ENCODE assay signal across 15 cellular contexts in genomic region chr10:31618541-31619291, GRCh38.
A peak's percentile ranks its signal among the peaks of the same experiment; 100 is the strongest.
DNase-seq lines count a peak whose midpoint lies in the region; ATAC-seq and TF ChIP-seq lines count a peak whose summit lies in the region.
"Had no signal": no experiment of that assay in that cellular context is flagged by ENCODE, and none has a peak within 500 bp of the region (broad histone marks: within the 10 kb centered on the region; RNA-seq: fewer than 3 reads in every experiment).

No MANE protein-coding gene starts in this region.

- H3K27ac ChIP-seq in GM23338 (ENCODE audit: low read depth) (no peak overlapping the region), coronary artery (peak overlapping the region in 1 of 2 donors; percentile 43), left lung (no peak overlapping the region), subcutaneous abdominal adipose tissue (ENCODE audit: low read depth, low read length) (peak overlapping the region; percentile 21), WERI-Rb-1 (no peak overlapping the region)
- H3K27ac ChIP-seq: dorsolateral prefrontal cortex, hepatocyte had no signal

- no peaks in the 10 kb centered on the region for H3K4me1 ChIP-seq in GM23338 (ENCODE audit: insufficient read depth)
- H3K4me1 ChIP-seq in left lung = peaks cover 11 to 19% of the 10 kb centered on the region in 2 donors
- H3K4me1 ChIP-seq in subcutaneous abdominal adipose tissue (ENCODE audit: control insufficient read depth in 5 of 5, insufficient read depth in 5 of 5, low read length in 5 of 5) = peaks cover 8 to 51% (median 39%) of the 10 kb centered on the region in 5 donors

- H3K9ac ChIP-seq in subcutaneous abdominal adipose tissue (ENCODE audit: low read length in 5 of 5) = no peak overlapping the region

- peaks cover 8% of the 10 kb centered on the region for H3K9me3 Mint-ChIP-seq in GM23338

- no peaks in the 10 kb centered on the region for H3F3A ChIP-seq in GM23338 (replicated peaks; ENCODE audit: low read depth)

- peaks cover 13% of the 10 kb centered on the region for H3K4me1 Mint-ChIP-seq in GM23338

- H3K4me2 ChIP-seq in GM23338 = no peak overlapping the region
- H3K4me2 ChIP-seq: hepatocyte had no signal

- H4K20me1 ChIP-seq in GM23338 (replicated peaks; ENCODE audit: insufficient read depth) = no peaks in the 10 kb centered on the region

- no peaks in the 10 kb centered on the region for H3K79me2 ChIP-seq in GM23338 (replicated peaks; ENCODE audit: insufficient read depth)
- H3K79me2 ChIP-seq: hepatocyte had no signal

- 0 out of 2 replicates have a peak overlapping the region, but pooled peaks have one; percentile 14 for H2AFZ ChIP-seq in GM23338
- H2AFZ ChIP-seq: hepatocyte had no signal

- peaks cover 7% of the 10 kb centered on the region for H3K36me3 Mint-ChIP-seq in GM23338 (ENCODE audit: low read depth)
- H3K36me3 Mint-ChIP-seq: CD8-positive, alpha-beta T cell had no signal

- no peaks in the 10 kb centered on the region for H3K27me3 ChIP-seq in GM23338 (ENCODE audit: insufficient read depth)
- no peaks in the 10 kb centered on the region for H3K27me3 ChIP-seq in left lung
- H3K27me3 ChIP-seq in subcutaneous abdominal adipose tissue (ENCODE audit: control insufficient read depth in 5 of 5, insufficient read depth in 4 of 5, low read length in 5 of 5) = no peaks in the 10 kb centered on the region
- no peaks in the 10 kb centered on the region for H3K27me3 ChIP-seq in WERI-Rb-1 (ENCODE audit: insufficient read depth, low read depth, severe bottlenecking)
- H3K27me3 ChIP-seq: hepatocyte had no signal

- no peak overlapping the region for H3K4me3 Mint-ChIP-seq in GM23338
- H3K4me3 Mint-ChIP-seq: CD8-positive, alpha-beta T cell had no signal

- no peak for TF ChIP-seq CTCF in GM23338 (conservative IDR thresholded peaks at IDR 0.05; ENCODE audit: low read depth in 2 of 2)
- no peak for TF ChIP-seq CTCF in coronary artery (IDR thresholded peaks at IDR 0.05)
- no peak for TF ChIP-seq CTCF in left lung (IDR thresholded peaks at IDR 0.05)
- no peak for TF ChIP-seq CTCF in WERI-Rb-1 (IDR thresholded peaks at IDR 0.05; ENCODE audit: low read depth, low read length)

- H3K4me3 ChIP-seq in GM23338 (no peak overlapping the region), coronary artery (no peak overlapping the region), left lung (no peak overlapping the region), subcutaneous abdominal adipose tissue (ENCODE audit: low read depth in 1 of 5, low read length in 5 of 5) (no peak overlapping the region), WERI-Rb-1 (ENCODE audit: low read depth, low read length) (no peak overlapping the region)
- H3K4me3 ChIP-seq: dorsolateral prefrontal cortex, hepatocyte, skin epidermis had no signal

- H3K9me2 ChIP-seq in GM23338 (ENCODE audit: insufficient read depth) = peaks cover 7% of the 10 kb centered on the region; the same call in 1 of the 2 replicates

- H3K36me3 ChIP-seq in GM23338 (ENCODE audit: insufficient read depth) (no peaks in the 10 kb centered on the region), left lung (no peaks in the 10 kb centered on the region), subcutaneous abdominal adipose tissue (ENCODE audit: control insufficient read depth in 5 of 5, insufficient read depth in 5 of 5, low read length in 5 of 5) (no peaks in the 10 kb centered on the region), WERI-Rb-1 (no peaks in the 10 kb centered on the region)

- no peak overlapping the region for H3K27ac Mint-ChIP-seq in GM23338
- H3K27ac Mint-ChIP-seq: CD8-positive, alpha-beta T cell had no signal

- intact Hi-C loops in left lung (cut with DNase I) = no loop called here

- no peaks in the 10 kb centered on the region for H3K9me3 ChIP-seq in left lung
- no peaks in the 10 kb centered on the region for H3K9me3 ChIP-seq in subcutaneous abdominal adipose tissue (ENCODE audit: control insufficient read depth in 5 of 5, low read length in 5 of 5)
- H3K9me3 ChIP-seq in WERI-Rb-1 (ENCODE audit: severe bottlenecking) = no peaks in the 10 kb centered on the region

- H3K27me3 Mint-ChIP-seq in GM23338 (ENCODE audit: insufficient read depth, low read depth, poor library complexity) = peaks cover 4% of the 10 kb centered on the region

- ATAC-seq in GM23338 (no peak), left lung (peak; percentile 32), HG02938 (IDR thresholded peaks at IDR 0.05; ENCODE audit: unreplicated experiment) (no peak), GM18909 (IDR thresholded peaks at IDR 0.05; ENCODE audit: poor library complexity, unreplicated experiment) (no peak)
- ATAC-seq: CD8-positive, alpha-beta T cell had no signal

- no peak for DNase-seq in GM23338 (ENCODE audit: low spot score)
- peak; percentile 74 for DNase-seq in coronary artery (ENCODE audit: low spot score)
- DNase-seq in left lung = peak in 1 of 2 donors; percentile 53
- DNase-seq in WERI-Rb-1 = no peak
- no peak for DNase-seq in dermis blood vessel endothelial cell
- DNase-seq: activated CD4-positive, alpha-beta T cell treated with anti-CD3 and anti-CD28 coated beads for 48 hours; activated effector memory CD4-positive, alpha-beta T cell treated with anti-CD3 and anti-CD28 coated beads, Interleukin-2, amount 50 U/mL, for 16 hours; CD8-positive, alpha-beta T cell; dorsolateral prefrontal cortex; NCI-H1694 treated with DMSO at 0.1 percent for 48 hours had no signal

TF ChIP-seq in GM23338, 12 proteins besides CTCF, POLR2A, EP300 and RAD21:
- no peak for TF ChIP-seq POLR2AphosphoS5 (IDR thresholded peaks at IDR 0.05; ENCODE audit: low read depth)
- no peak for TF ChIP-seq STAT1 (IDR thresholded peaks at IDR 0.05; ENCODE audit: unreplicated experiment)
- TF ChIP-seq CREB1 (CRISPR knock-in tag; IDR thresholded peaks at IDR 0.05; ENCODE audit: low read depth) = no peak
